Comparison of ENCODE assay signal across 8 cellular contexts in genomic region chrX:111244238-111244750, GRCh38. TPM values are rescaled to one million over a fixed set of nuclear protein-coding genes. Genes with fewer than 3 reads are reported as not detected.
A peak's percentile ranks its signal among the peaks of the same experiment; 100 is the strongest.
DNase-seq lines count a peak whose midpoint lies in the region; ATAC-seq, FAIRE-seq and TF ChIP-seq lines count a peak whose summit lies in the region.

No MANE protein-coding gene starts in this region.

- ATAC-seq in Panc1 (no peak), HG02763 (IDR thresholded peaks at IDR 0.05; ENCODE audit: unreplicated experiment) (no peak), HG03342 (IDR thresholded peaks at IDR 0.05; ENCODE audit: unreplicated experiment) (no peak)

- BruUV-seq in Panc1 (replicated peaks; lab: Mats Ljungman, UMichigan), result no TSS peak

- intact Hi-C loops in Panc1 (cut with micrococcal nuclease; ENCODE audit: unreplicated experiment) (loop anchor here (2.0 to 10.0 kb wide), 5 partner anchors 69 to 799 kb away; partner anchors contain the start of gene PAK3), posterior cingulate gyrus (cut with DNase I) (loop anchor here (5.0 kb wide), 1 partner anchor 392 kb away; no protein-coding TSS in a partner anchor)

- no peak overlapping the region for H3K4me3 ChIP-seq in Panc1 (ENCODE audit: low read depth in 2 of 2, low read length in 2 of 2)

- no peaks in the 10 kb centered on the region for H3K9me3 ChIP-seq in Panc1 (ENCODE audit: control insufficient read depth, insufficient read depth, low read depth, low read length)

- POLR2A ChIA-PET in Panc1 (lab: Charles Lee), result no interaction called here

- H3K27me3 ChIP-seq in Panc1 (ENCODE audit: control insufficient read depth, insufficient read depth, low read length), result no peaks in the 10 kb centered on the region; the same call in 1 of the 2 replicates

- no peaks in the 10 kb centered on the region for H3K36me3 ChIP-seq in Panc1 (ENCODE audit: control insufficient read depth, insufficient read depth, low read length)

- no peaks in the 10 kb centered on the region for H3K4me1 ChIP-seq in Panc1 (ENCODE audit: control insufficient read depth, insufficient read depth, low read length)

- DNase-seq in GM12891 (ENCODE audit: insufficient read length, low spot score) (no peak), Panc1 (ENCODE audit: low read depth, low spot score) (no peak), globus pallidus (ENCODE audit: low spot score) (peak; percentile 0), posterior cingulate gyrus (no peak), HuH-7.5 (ENCODE audit: low spot score) (no peak)

- peak; percentile 72 for FAIRE-seq in GM12891 (lab: Jason Lieb, UNC)

- H3K27ac ChIP-seq in 22Rv1, result no peak overlapping the region
- no peak overlapping the region for H3K27ac ChIP-seq in Panc1 (ENCODE audit: low read length)

- in situ Hi-C loops in Panc1 (cut with HindIII; ENCODE audit: low pct_unique_long_range_greater_than_20kb, low sequenced_read_pairs), result no loop called here

- TF ChIP-seq CTCF in 22Rv1 (IDR thresholded peaks at IDR 0.05) (peak; percentile 50), Panc1 (IDR thresholded peaks at IDR 0.05) (peak; percentile 60; the same call in 1 of the 2 replicates)

- TF ChIP-seq POLR2A in GM12891 (IDR thresholded peaks at IDR 0.05; ENCODE audit: low read depth, low read length), result no peak

- CTCF ChIA-PET in Panc1 (lab: Charles Lee), result interaction anchor here (0.6 to 1.0 kb wide), 3 partner anchors 51 to 391 kb away, joined by 3 to 11 read pairs (median 8); no protein-coding TSS in a partner anchor

TF ChIP-seq in GM12891, 5 proteins besides CTCF, POLR2A, EP300 and RAD21:
- TF ChIP-seq TAF1 (IDR thresholded peaks at IDR 0.05; ENCODE audit: low read depth, low read length), result no peak
- TF ChIP-seq POLR2AphosphoS5 (IDR thresholded peaks at IDR 0.05; ENCODE audit: low read depth, low read length), result no peak
- no peak for TF ChIP-seq SPI1 (IDR thresholded peaks at IDR 0.05; ENCODE audit: low read depth, low read length)
- TF ChIP-seq PAX5 (IDR thresholded peaks at IDR 0.05; ENCODE audit: insufficient read depth, low read length, severe bottlenecking), result no peak
- no peak for TF ChIP-seq POU2F2 (IDR thresholded peaks at IDR 0.05; ENCODE audit: low read depth, low read length)

RNA-seq across cellular contexts. Expression of gene CAPN6, which starts 26.0 kb away (rescaled TPM):
- polyA plus RNA-seq in GM12891 (2012; ENCODE audit: low read depth, missing spikeins), result not detected
- total RNA-seq in Panc1 (2021; ENCODE audit: unreplicated experiment), result 0.08 TPM
- polyA plus RNA-seq in Panc1 (2012; ENCODE audit: insufficient read length), result 0.08 TPM
